14 cellular contexts compared by ENCODE assay signal in the genomic region with DNA sequence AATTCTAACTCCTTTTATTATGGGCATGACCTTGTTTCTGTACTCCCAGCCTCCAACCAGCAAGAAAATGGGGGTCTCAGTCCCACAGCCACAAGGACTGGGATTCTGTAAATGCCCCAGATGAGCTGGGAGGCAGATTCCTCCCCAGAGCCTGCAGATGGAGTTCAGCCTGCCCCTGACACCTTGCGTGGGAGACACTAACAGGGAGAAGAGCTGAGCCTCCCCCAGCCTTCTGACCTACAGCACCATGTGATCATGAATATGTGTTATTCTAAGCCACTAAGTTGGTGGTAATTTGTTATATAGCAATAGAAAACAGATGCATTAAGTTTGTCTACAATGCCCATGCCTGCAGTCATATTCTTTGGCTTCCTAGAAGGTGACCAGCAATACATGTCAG. TPM values are rescaled to one million over a fixed set of nuclear protein-coding genes. Genes with fewer than 3 reads are reported as not detected.
"Had no signal": no experiment of that assay in that cellular context is flagged by ENCODE, and none has a peak within 500 bp of the region (broad histone marks: within the 10 kb centered on the region; RNA-seq: fewer than 3 reads in every experiment).

No MANE protein-coding gene starts in this region.

- H3K9ac ChIP-seq: neural progenitor cell had no signal

- H3K4me2 ChIP-seq: neural progenitor cell had no signal

- DNase-seq: activated CD4-positive, alpha-beta T cell treated with anti-CD3 and anti-CD28 coated beads, Interleukin-2, amount 50 U/mL, for 1 hour; activated CD4-positive, CD25-positive, alpha-beta regulatory T cell; activated naive CD4-positive, alpha-beta T cell treated with anti-CD3 and anti-CD28 coated beads, Interleukin-2, amount 10 ng/mL, durations not matched to agents 7 days and 5 days; cerebellar nuclear complex; endodermal cell; foreskin melanocyte; kidney; substantia nigra; T-helper 17 cell had no signal

- H3K27me3 ChIP-seq: adrenal gland, neural progenitor cell, right atrium auricular region had no signal

- H3K4me3 ChIP-seq: adrenal gland, neural progenitor cell, right atrium auricular region had no signal

- H3K27ac ChIP-seq: neural progenitor cell had no signal

- H3K4me1 ChIP-seq: neural progenitor cell, right atrium auricular region had no signal

- H3K36me3 ChIP-seq: adrenal gland, neural progenitor cell, right atrium auricular region had no signal

- H2AFZ ChIP-seq: neural progenitor cell had no signal

RNA-seq across cellular contexts. Expression of gene SLC22A3, which starts 39.7 kb away (rescaled TPM):
- total RNA-seq: activated T-helper 2 cell treated with anti-CD3 and anti-CD28 coated beads, Interferon-gamma antibody, Interleukin-2, Interleukin-4, amounts not matched to agents 10 μg/mL and 5 μg/mL and 100 μg/mL, durations not matched to agents 14 hours and 24 hours and 36 hours; dermis microvascular lymphatic vessel endothelial cell; T-helper 17 cell had no signal
